2 cellular contexts compared by ENCODE assay signal in genomic region chr5:60794691-60795090, GRCh38.
TF ChIP-seq lines count a peak whose summit lies in the region.

No MANE protein-coding gene starts in this region.

TF ChIP-seq in HCT116, 20 proteins besides CTCF, POLR2A, EP300 and RAD21:
- TF ChIP-seq JUND (IDR thresholded peaks at IDR 0.05): no peak
- no peak for TF ChIP-seq YY1 (IDR thresholded peaks at IDR 0.05; ENCODE audit: extremely low read depth, insufficient replicate concordance, low read depth, low read length)
- TF ChIP-seq TCF7L2 (IDR thresholded peaks at IDR 0.05; ENCODE audit: borderline replicate concordance, extremely low read depth, insufficient read depth, insufficient read length): no peak
- no peak for TF ChIP-seq EZH2phosphoT487 (IDR thresholded peaks at IDR 0.05; ENCODE audit: borderline replicate concordance)
- TF ChIP-seq ZNF274 (IDR thresholded peaks at IDR 0.05; ENCODE audit: low read depth, low read length): no peak
- no peak for TF ChIP-seq POLR2AphosphoS5 (IDR thresholded peaks at IDR 0.05; ENCODE audit: low read depth, low read length)
- no peak for TF ChIP-seq SRF (IDR thresholded peaks at IDR 0.05; ENCODE audit: low read depth)
- TF ChIP-seq REST (IDR thresholded peaks at IDR 0.05; ENCODE audit: low read depth): no peak
- TF ChIP-seq CBX3 (IDR thresholded peaks at IDR 0.05; ENCODE audit: low read depth): no peak
- TF ChIP-seq CEBPB (IDR thresholded peaks at IDR 0.05; ENCODE audit: low read depth): no peak
- no peak for TF ChIP-seq MAX (IDR thresholded peaks at IDR 0.05)
- no peak for TF ChIP-seq ZBTB33 (IDR thresholded peaks at IDR 0.05; ENCODE audit: extremely low read depth, insufficient replicate concordance, low read length)
- TF ChIP-seq SP1 (IDR thresholded peaks at IDR 0.05; ENCODE audit: low read depth): no peak
- TF ChIP-seq ZFX (IDR thresholded peaks at IDR 0.05): no peak
- no peak for TF ChIP-seq ATF3 (IDR thresholded peaks at IDR 0.05)
- no peak for TF ChIP-seq EZH2 (IDR thresholded peaks at IDR 0.05)
TF ChIP-seq in HCT116: peak in this region for 0.

TF ChIP-seq in K562, 482 proteins besides CTCF, POLR2A, EP300 and RAD21:
- TF ChIP-seq ZNF277 (CRISPR knock-in tag; IDR thresholded peaks at IDR 0.05; ENCODE audit: borderline replicate concordance) (no peak), PREB (CRISPR knock-in tag; IDR thresholded peaks at IDR 0.05) (no peak), NFYB (IDR thresholded peaks at IDR 0.05; ENCODE audit: extremely low read depth, insufficient read length) (no peak), MAFF (IDR thresholded peaks at IDR 0.05; ENCODE audit: low read length) (no peak), AFF1 (IDR thresholded peaks at IDR 0.05; ENCODE audit: low read depth in 1 of 2, partially characterized antibody in 2 of 2) (no peak)
